ENCODE assay signal across 1 cellular context in the genomic region with DNA sequence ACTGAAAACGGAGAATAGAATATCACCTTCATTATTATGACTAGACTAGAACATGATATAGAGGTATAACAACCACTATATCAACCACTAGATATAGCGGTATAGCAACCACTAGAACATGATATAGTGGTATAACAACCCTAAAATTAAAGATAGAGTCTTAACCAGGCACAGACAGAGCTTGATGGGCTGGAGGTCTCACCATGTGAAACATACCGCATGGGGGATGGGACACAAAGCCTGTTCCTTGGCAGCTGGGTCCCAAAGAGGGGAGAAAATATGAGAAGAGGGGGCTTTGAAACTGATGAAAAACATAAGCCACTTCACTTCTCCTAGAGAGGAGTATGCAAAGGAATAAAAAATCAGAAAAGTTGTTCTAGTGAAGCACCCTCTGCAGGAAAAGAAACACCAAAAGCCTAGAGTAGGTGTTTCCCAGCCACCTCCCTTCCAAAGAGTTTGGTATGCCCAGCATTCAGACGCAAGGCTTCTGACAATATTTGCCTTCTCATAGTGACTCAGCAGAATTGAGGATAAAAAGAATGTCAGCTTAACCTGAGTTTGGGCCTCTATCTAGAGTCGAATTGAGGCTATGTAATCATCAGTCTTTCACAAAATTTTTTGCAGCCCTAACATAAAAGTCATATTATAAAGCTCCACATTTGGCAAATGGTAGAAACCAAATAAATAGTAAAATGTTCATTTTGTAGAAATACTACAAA.
TF ChIP-seq lines count a peak whose summit lies in the region.

No MANE protein-coding gene starts in this region.

TF ChIP-seq in HepG2, 621 proteins besides CTCF, POLR2A, EP300 and RAD21 (continued from another document):
- TF ChIP-seq, protein P1, sequence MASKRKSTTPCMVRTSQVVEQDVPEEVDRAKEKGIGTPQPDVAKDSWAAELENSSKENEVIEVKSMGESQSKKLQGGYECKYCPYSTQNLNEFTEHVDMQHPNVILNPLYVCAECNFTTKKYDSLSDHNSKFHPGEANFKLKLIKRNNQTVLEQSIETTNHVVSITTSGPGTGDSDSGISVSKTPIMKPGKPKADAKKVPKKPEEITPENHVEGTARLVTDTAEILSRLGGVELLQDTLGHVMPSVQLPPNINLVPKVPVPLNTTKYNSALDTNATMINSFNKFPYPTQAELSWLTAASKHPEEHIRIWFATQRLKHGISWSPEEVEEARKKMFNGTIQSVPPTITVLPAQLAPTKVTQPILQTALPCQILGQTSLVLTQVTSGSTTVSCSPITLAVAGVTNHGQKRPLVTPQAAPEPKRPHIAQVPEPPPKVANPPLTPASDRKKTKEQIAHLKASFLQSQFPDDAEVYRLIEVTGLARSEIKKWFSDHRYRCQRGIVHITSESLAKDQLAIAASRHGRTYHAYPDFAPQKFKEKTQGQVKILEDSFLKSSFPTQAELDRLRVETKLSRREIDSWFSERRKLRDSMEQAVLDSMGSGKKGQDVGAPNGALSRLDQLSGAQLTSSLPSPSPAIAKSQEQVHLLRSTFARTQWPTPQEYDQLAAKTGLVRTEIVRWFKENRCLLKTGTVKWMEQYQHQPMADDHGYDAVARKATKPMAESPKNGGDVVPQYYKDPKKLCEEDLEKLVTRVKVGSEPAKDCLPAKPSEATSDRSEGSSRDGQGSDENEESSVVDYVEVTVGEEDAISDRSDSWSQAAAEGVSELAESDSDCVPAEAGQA (IDR thresholded peaks at IDR 0.05; ENCODE audit: low read depth), result no peak
- TF ChIP-seq, protein P1 (CRISPR knock-in tag; IDR thresholded peaks at IDR 0.05; ENCODE audit: borderline replicate concordance), result no peak
- no peak for TF ChIP-seq KDM4B (CRISPR knock-in tag; IDR thresholded peaks at IDR 0.05)
